In the genomic region with DNA sequence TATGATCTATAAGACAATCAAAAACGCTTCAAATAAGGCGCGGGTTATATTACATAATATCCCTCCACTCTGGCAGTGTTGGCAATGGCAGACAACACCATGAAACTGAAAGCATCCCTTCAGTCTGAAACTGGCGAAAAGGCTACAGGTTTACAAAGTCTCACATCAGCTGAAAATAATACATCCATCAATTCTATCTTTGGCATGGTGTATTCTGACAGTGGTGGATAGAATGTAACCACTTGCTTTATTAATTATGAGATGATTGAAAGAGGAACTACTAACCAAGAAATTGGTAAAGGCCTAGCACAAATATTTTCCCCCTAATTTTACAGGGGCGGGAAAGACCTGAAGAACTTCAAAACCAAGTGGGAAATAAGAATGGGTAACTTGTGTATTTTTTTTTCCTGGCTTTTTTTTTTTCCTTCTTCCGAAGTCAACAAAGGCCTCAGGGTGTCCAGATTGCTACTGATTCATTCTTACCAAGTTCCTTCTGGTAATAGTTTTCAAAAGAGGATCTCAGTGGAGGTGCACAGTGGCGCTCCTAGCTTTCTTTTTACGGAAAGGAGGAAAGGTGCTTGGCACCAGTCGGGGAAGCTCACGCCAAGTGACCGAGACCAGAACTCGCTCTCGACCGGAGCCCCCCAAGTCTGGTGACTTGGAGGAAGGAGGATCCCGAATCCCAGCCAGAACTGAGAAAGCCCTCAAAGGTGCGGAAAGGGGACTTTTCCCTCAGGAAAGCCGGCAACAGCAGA, we compare ENCODE assay signal across 8 cellular contexts. TPM values are rescaled to one million over a fixed set of nuclear protein-coding genes. Genes with fewer than 3 reads are reported as not detected.
DNase-seq lines count a peak whose midpoint lies in the region; ATAC-seq and TF ChIP-seq lines count a peak whose summit lies in the region.

No MANE protein-coding gene starts in this region.

- CTCF ChIA-PET in activated CD8-positive, alpha-beta memory T cell treated with anti-CD3 and anti-CD28 coated beads, Interleukin-2, amount 10 ng/mL, durations not matched to agents 7 days and 5 days (lab: Charles Lee), result interaction anchor here (1.1 to 2.5 kb wide), 9 partner anchors 9 to 156 kb away, joined by 3 to 8 read pairs (median 4); partner anchors contain the start of genes CENPC and STAP1

- no peak for DNase-seq in activated CD8-positive, alpha-beta memory T cell treated with anti-CD3 and anti-CD28 coated beads, Interleukin-2, amount 10 ng/mL, durations not matched to agents 7 days and 5 days
- no peak for DNase-seq in activated CD8-positive, alpha-beta memory T cell treated with anti-CD3 and anti-CD28 coated beads, Interleukin-2, amount 50 U/mL, for 4 hours
- DNase-seq in NOMO-1 (lab: John Stamatoyannopoulos, UW; ENCODE audit: unreplicated experiment in 2 of 2) (peak; percentile 32 to 60), caudate nucleus (lab: John Stamatoyannopoulos, UW) (peak in 1 of 61 donors; percentile 67), right lobe of liver (no peak), tibial artery (no peak), GDM1 (lab: John Stamatoyannopoulos, UW) (no peak)

- peaks cover 0 to 9% (median 4%) of the 10 kb centered on the region in 4 donors for H3K4me1 ChIP-seq in right lobe of liver
- peaks cover 0 to 14% (median 7%) of the 10 kb centered on the region in 4 donors for H3K4me1 ChIP-seq in tibial artery

- H3K27ac ChIP-seq in caudate nucleus (ENCODE audit: low read depth, low read length) (peak overlapping the region; percentile 90), right lobe of liver (peak overlapping the region; percentile 67 to 79 (median 75)), tibial artery (peak overlapping the region; percentile 90 to 98)

- WGBS in right lobe of liver (ENCODE audit: insufficient coverage, low coverage, low lambda C conversion rate, missing lambda C conversion rate), result 6% methylated on average over 15 of the region's 17 CpGs

- TF ChIP-seq CTCF in right lobe of liver (IDR thresholded peaks at IDR 0.05) (no peak), tibial artery (IDR thresholded peaks at IDR 0.05) (no peak)

- no peak for ATAC-seq in activated CD8-positive, alpha-beta memory T cell treated with anti-CD3 and anti-CD28 coated beads, Interleukin-2, amount 10 ng/mL, durations not matched to agents 7 days and 5 days
- ATAC-seq in HG02571 (IDR thresholded peaks at IDR 0.05; ENCODE audit: unreplicated experiment) (peak; percentile 6), right lobe of liver (peak; percentile 2 to 11 (median 7))

- no peak for TF ChIP-seq POLR2A in right lobe of liver (IDR thresholded peaks at IDR 0.05)

- peak overlapping the region; percentile 95 for H3K27ac Mint-ChIP-seq in activated CD8-positive, alpha-beta memory T cell treated with anti-CD3 and anti-CD28 coated beads, Interleukin-2, amount 10 ng/mL, durations not matched to agents 7 days and 5 days

- intact Hi-C loops in right lobe of liver (cut with DNase I), result no loop called here
- intact Hi-C loops in tibial artery (cut with DNase I; ENCODE audit: low total_unique reads), result loop anchor here (2.0 kb wide), 1 partner anchor 155 kb away; the partner anchor contains the start of gene CENPC

- no peaks in the 10 kb centered on the region for H3K27me3 ChIP-seq in right lobe of liver
- H3K27me3 ChIP-seq in tibial artery, result no peaks in the 10 kb centered on the region

- H3K27me3 Mint-ChIP-seq in activated CD8-positive, alpha-beta memory T cell treated with anti-CD3 and anti-CD28 coated beads, Interleukin-2, amount 10 ng/mL, durations not matched to agents 7 days and 5 days, result no peaks in the 10 kb centered on the region

- H3K4me1 Mint-ChIP-seq in activated CD8-positive, alpha-beta memory T cell treated with anti-CD3 and anti-CD28 coated beads, Interleukin-2, amount 10 ng/mL, durations not matched to agents 7 days and 5 days, result peaks cover 54% of the 10 kb centered on the region

- peaks cover 5% of the 10 kb centered on the region for H3K9me3 Mint-ChIP-seq in activated CD8-positive, alpha-beta memory T cell treated with anti-CD3 and anti-CD28 coated beads, Interleukin-2, amount 10 ng/mL, durations not matched to agents 7 days and 5 days (ENCODE audit: low read depth)

- H3K9me3 ChIP-seq in right lobe of liver (no peaks in the 10 kb centered on the region), tibial artery (no peaks in the 10 kb centered on the region)

- peak overlapping the region; percentile 82 to 97 (median 88) for H3K4me3 ChIP-seq in right lobe of liver
- peak overlapping the region; percentile 85 to 97 for H3K4me3 ChIP-seq in tibial artery

- peaks cover 49% of the 10 kb centered on the region for H3K36me3 Mint-ChIP-seq in activated CD8-positive, alpha-beta memory T cell treated with anti-CD3 and anti-CD28 coated beads, Interleukin-2, amount 10 ng/mL, durations not matched to agents 7 days and 5 days

- no peaks in the 10 kb centered on the region for H3K36me3 ChIP-seq in right lobe of liver
- peaks cover 0 to 2% (median 0%) of the 10 kb centered on the region in 3 donors for H3K36me3 ChIP-seq in tibial artery

- H3K4me3 Mint-ChIP-seq in activated CD8-positive, alpha-beta memory T cell treated with anti-CD3 and anti-CD28 coated beads, Interleukin-2, amount 10 ng/mL, durations not matched to agents 7 days and 5 days, result peak overlapping the region; percentile 80

RNA-seq across cellular contexts. Expression of gene UBA6, which starts 0.7 kb away (rescaled TPM):
- 10 to 100 TPM; 88.2 to 91.2 TPM for total RNA-seq in activated CD8-positive, alpha-beta memory T cell treated with anti-CD3 and anti-CD28 coated beads, Interleukin-2, amount 10 ng/mL, durations not matched to agents 7 days and 5 days
- total RNA-seq in right lobe of liver, result 10 to 100 TPM; 17.5 to 46.5 (median 24.7) TPM

RNA-seq across cellular contexts. Expression of gene GNRHR, which starts 53.9 kb away (rescaled TPM):
- not detected for total RNA-seq in activated CD8-positive, alpha-beta memory T cell treated with anti-CD3 and anti-CD28 coated beads, Interleukin-2, amount 10 ng/mL, durations not matched to agents 7 days and 5 days
- not detected for total RNA-seq in right lobe of liver

Comparison
In these comparisons a context has a peak if more than half of its experiments do, and no peak if none do; other contexts are left out.
1. DNase-seq: peak in NOMO-1 (2 of 2); none in activated CD8-positive, alpha-beta memory T cell treated with anti-CD3 and anti-CD28 coated beads, Interleukin-2, amount 10 ng/mL, durations not matched to agents 7 days and 5 days (single experiment), activated CD8-positive, alpha-beta memory T cell treated with anti-CD3 and anti-CD28 coated beads, Interleukin-2, amount 50 U/mL, for 4 hours (single experiment), right lobe of liver (0 of 3), tibial artery (0 of 2) and GDM1 (single experiment).
2. Peak in every context shown above with its lines, with median percentiles within 50 percentile points of each other: H3K27ac ChIP-seq.